In genomic region chr2:950627-950992, GRCh38 we compare ENCODE assay signal across 8 cellular contexts. TPM values are rescaled to one million over a fixed set of nuclear protein-coding genes. Genes with fewer than 3 reads are reported as not detected.
DNase-seq lines count a peak whose midpoint lies in the region; ATAC-seq, FAIRE-seq and TF ChIP-seq lines count a peak whose summit lies in the region.

Gene SNTG2, plus strand, starts transcription at chr2:950849. Its CDS starts 148 bp downstream, at chr2:950997.

- H3K9me3 ChIP-seq in astrocyte (ENCODE audit: insufficient read depth, low read depth, low read length): no peaks in the 10 kb centered on the region

- H3K4me1 ChIP-seq in astrocyte (ENCODE audit: insufficient read depth, low read length): peaks cover 4% of the 10 kb centered on the region

- no peaks in the 10 kb centered on the region for H3K4me1 Mint-ChIP-seq in astrocyte (ENCODE audit: low read depth, unreplicated experiment)

- H3K36me3 ChIP-seq in astrocyte (ENCODE audit: insufficient read depth, low read length): no peaks in the 10 kb centered on the region

- H3K4me2 ChIP-seq in astrocyte (ENCODE audit: low read length): peak within 1 kb of the TSS; percentile 78

- H3K79me2 ChIP-seq in astrocyte (ENCODE audit: insufficient read depth, low read length): no peaks in the 10 kb centered on the region

- no peak for TF ChIP-seq CTCF in GM20000 (IDR thresholded peaks at IDR 0.05; ENCODE audit: extremely low read depth, missing control alignments)
- TF ChIP-seq CTCF in astrocyte (IDR thresholded peaks at IDR 0.05; ENCODE audit: insufficient read depth, low read depth, low read length): no peak

- peaks cover 27% of the 10 kb centered on the region for H3K27me3 Mint-ChIP-seq in astrocyte (ENCODE audit: low read depth, unreplicated experiment)

- H3K9me3 Mint-ChIP-seq in astrocyte (ENCODE audit: unreplicated experiment): no peaks in the 10 kb centered on the region

- no peak within 1 kb of the TSS for H3K27ac Mint-ChIP-seq in astrocyte (ENCODE audit: unreplicated experiment)

- H2AFZ ChIP-seq in astrocyte (ENCODE audit: low read depth, low read length): peak within 1 kb of the TSS; percentile 56

- no peak for FAIRE-seq in astrocyte (lab: Jason Lieb, UNC)

- peak; percentile 76 for DNase-seq in GM20000 (ENCODE audit: low spot score)
- peak; percentile 24 for DNase-seq in RPMI8226
- DNase-seq in astrocyte (ENCODE audit: low read depth): no peak
- DNase-seq in iPS-NIHi7 (ENCODE audit: extremely low spot score): peak; percentile 86
- peak; percentile 46 for DNase-seq in stimulated activated CD8-positive, alpha-beta memory T cell treated with anti-CD3 and anti-CD28 coated beads, Interleukin-12 subunit alpha, Interleukin-12 subunit beta, amount 100 ng/mL, for 4 hours (ENCODE audit: low read depth)
- DNase-seq in SHP77 treated with DMSO at 0.1 percent for 48 hours (lab: John Stamatoyannopoulos, UW): no peak
- DNase-seq in dedifferentiated amniotic fluid mesenchymal stem cell (ENCODE audit: extremely low spot score): no peak

- peak within 1 kb of the TSS; percentile 46 for H3K9ac ChIP-seq in astrocyte (ENCODE audit: low read length)

- no peak for ATAC-seq in HG03095 (IDR thresholded peaks at IDR 0.05; ENCODE audit: unreplicated experiment)

- no peaks in the 10 kb centered on the region for H4K20me1 ChIP-seq in astrocyte (ENCODE audit: insufficient read depth, low read length)

- H3K27me3 ChIP-seq in astrocyte (ENCODE audit: insufficient read depth, low read length): peaks cover 23% of the 10 kb centered on the region

- H3K4me3 ChIP-seq in astrocyte (ENCODE audit: insufficient read depth, low read depth, low read length): peak within 1 kb of the TSS; percentile 39

- no peak within 1 kb of the TSS for H3K27ac ChIP-seq in astrocyte (ENCODE audit: low read depth, low read length)

- no peaks in the 10 kb centered on the region for H3K36me3 Mint-ChIP-seq in astrocyte (ENCODE audit: low read depth, unreplicated experiment)

- peak within 1 kb of the TSS; percentile 86 for H3K4me3 Mint-ChIP-seq in astrocyte (ENCODE audit: unreplicated experiment)

RNA-seq across cellular contexts. Expression of gene SNTG2, which starts in this region (rescaled TPM):
- total RNA-seq in astrocyte: 1.9 TPM in 2 replicates

Comparison
In these comparisons a context has a peak if more than half of its experiments do, and no peak if none do; other contexts are left out.
1. DNase-seq: peak in GM20000 (single experiment), RPMI8226 (single experiment), iPS-NIHi7 (single experiment) and stimulated activated CD8-positive, alpha-beta memory T cell treated with anti-CD3 and anti-CD28 coated beads, Interleukin-12 subunit alpha, Interleukin-12 subunit beta, amount 100 ng/mL, for 4 hours (single experiment); none in astrocyte (single experiment), SHP77 treated with DMSO at 0.1 percent for 48 hours (single experiment) and dedifferentiated amniotic fluid mesenchymal stem cell (single experiment).